11 cellular contexts compared by ENCODE assay signal in genomic region chr4:70678383-70678999, GRCh38. TPM values are rescaled to one million over a fixed set of nuclear protein-coding genes. Genes with fewer than 3 reads are reported as not detected.
A peak's percentile ranks its signal among the peaks of the same experiment; 100 is the strongest.
DNase-seq lines count a peak whose midpoint lies in the region; ATAC-seq and TF ChIP-seq lines count a peak whose summit lies in the region.
"Had no signal": no experiment of that assay in that cellular context is flagged by ENCODE, and none has a peak within 500 bp of the region (broad histone marks: within the 10 kb centered on the region; RNA-seq: fewer than 3 reads in every experiment).

No MANE protein-coding gene starts in this region.

- no peak overlapping the region for H3K4me3 ChIP-seq in H7 (ENCODE audit: insufficient read depth, low read depth, low read length)
- H3K4me3 ChIP-seq: dorsolateral prefrontal cortex, K562 had no signal

- no peaks in the 10 kb centered on the region for H3K27me3 ChIP-seq in H7 (ENCODE audit: control insufficient read depth, insufficient read depth, low read length)
- H3K27me3 ChIP-seq: dorsolateral prefrontal cortex had no signal

- H3K4me1 Mint-ChIP-seq in activated B cell treated with CpG ODN at 0.5 μM for 24 hours: peaks cover 56% of the 10 kb centered on the region

- no peak for DNase-seq in activated B cell treated with CpG ODN at 0.5 μM for 24 hours
- no peak for DNase-seq in amniotic stem cell (lab: John Stamatoyannopoulos, UW)
- no peak for DNase-seq in anterior cingulate cortex (lab: John Stamatoyannopoulos, UW)
- no peak for DNase-seq in H7
- DNase-seq in Kasumi-1 (lab: John Stamatoyannopoulos, UW): no peak
- DNase-seq: dorsolateral prefrontal cortex had no signal

- no peak overlapping the region for H3K4me3 Mint-ChIP-seq in activated B cell treated with CpG ODN at 0.5 μM for 24 hours

- no peaks in the 10 kb centered on the region for H3K27me3 Mint-ChIP-seq in activated B cell treated with CpG ODN at 0.5 μM for 24 hours

- POLR2A ChIA-PET in activated B cell treated with CpG ODN at 0.5 μM for 24 hours (lab: Charles Lee): interaction anchor here (0.7 to 2.9 kb wide), 5 partner anchors 9 to 75 kb away, joined by 3 to 15 read pairs (median 3); no protein-coding TSS in a partner anchor

- ATAC-seq in GM18517 (IDR thresholded peaks at IDR 0.05; ENCODE audit: unreplicated experiment) (peak; percentile 80), GM21390 (IDR thresholded peaks at IDR 0.05; ENCODE audit: unreplicated experiment) (peak; percentile 74), HG03135 (IDR thresholded peaks at IDR 0.05; ENCODE audit: unreplicated experiment) (peak; percentile 73), activated B cell treated with CpG ODN at 0.5 μM for 24 hours (ENCODE audit: low read depth) (no peak)
- ATAC-seq: K562 had no signal

- H3K27ac Mint-ChIP-seq in activated B cell treated with CpG ODN at 0.5 μM for 24 hours: peak overlapping the region; percentile 53

- H3K36me3 ChIP-seq in H7 (replicated peaks; ENCODE audit: control insufficient read depth, insufficient read depth, low read length): no peaks in the 10 kb centered on the region

- no peaks in the 10 kb centered on the region for H3K36me3 Mint-ChIP-seq in activated B cell treated with CpG ODN at 0.5 μM for 24 hours (ENCODE audit: low read depth)

- intact Hi-C loops in activated B cell treated with CpG ODN at 0.5 μM for 24 hours (cut with micrococcal nuclease): loop anchor here (1.0 to 2.0 kb wide), 2 partner anchors 9 to 18 kb away; no protein-coding TSS in a partner anchor

- no peaks in the 10 kb centered on the region for H3K9me3 Mint-ChIP-seq in activated B cell treated with CpG ODN at 0.5 μM for 24 hours

- TF ChIP-seq CTCF in activated B cell treated with CpG ODN at 0.5 μM for 24 hours (IDR thresholded peaks at IDR 0.05): no peak

- CTCF ChIA-PET in activated B cell treated with CpG ODN at 0.5 μM for 24 hours (lab: Charles Lee): interaction anchor here (0.9 to 2.9 kb wide), 4 partner anchors 13 to 332 kb away, joined by 4 to 10 read pairs (median 4); no protein-coding TSS in a partner anchor

RNA-seq across cellular contexts. Expression of gene UTP3, which starts 9.8 kb away (rescaled TPM):
- 38.5 and 40.1 TPM in 2 replicates for total RNA-seq in activated B cell treated with CpG ODN at 0.5 μM for 24 hours
- 11.5 and 12.3 TPM in 2 replicates for total RNA-seq in H7 (2014; rRNA removed; shearing (Covaris generic))

RNA-seq across cellular contexts. Expression of gene JCHAIN, which starts 12.2 kb away (rescaled TPM):
- total RNA-seq in activated B cell treated with CpG ODN at 0.5 μM for 24 hours: 47.0 and 53.7 TPM in 2 replicates
- total RNA-seq in H7 (2014; rRNA removed; shearing (Covaris generic)): not detected in 2 replicates
- total RNA-seq: osteocyte had no signal

RNA-seq across cellular contexts. Expression of gene RUFY3, which starts 43.3 kb away (rescaled TPM):
- total RNA-seq in activated B cell treated with CpG ODN at 0.5 μM for 24 hours: 55.0 and 69.4 TPM in 2 replicates
- 32.7 and 38.4 TPM in 2 replicates for total RNA-seq in H7 (2014; rRNA removed; shearing (Covaris generic))

RNA-seq across cellular contexts. Expression of gene ENAM, which starts 49.9 kb away (rescaled TPM):
- total RNA-seq in activated B cell treated with CpG ODN at 0.5 μM for 24 hours: 0.10 TPM in 1 of 2 replicates, not detected in the other
- not detected in 2 replicates for total RNA-seq in H7 (2014; rRNA removed; shearing (Covaris generic))
- total RNA-seq: osteocyte had no signal

Comparison
In these comparisons a context has a peak if more than half of its experiments do, and no peak if none do; other contexts are left out.
1. RNA of gene JCHAIN, which starts 12.2 kb away (total RNA-seq): 47.0 to 53.7 TPM in activated B cell treated with CpG ODN at 0.5 μM for 24 hours; not detected in H7; every median in the first group is over 10 times any median in the second.